Comparison of ENCODE assay signal across 10 cellular contexts in the genomic region with DNA sequence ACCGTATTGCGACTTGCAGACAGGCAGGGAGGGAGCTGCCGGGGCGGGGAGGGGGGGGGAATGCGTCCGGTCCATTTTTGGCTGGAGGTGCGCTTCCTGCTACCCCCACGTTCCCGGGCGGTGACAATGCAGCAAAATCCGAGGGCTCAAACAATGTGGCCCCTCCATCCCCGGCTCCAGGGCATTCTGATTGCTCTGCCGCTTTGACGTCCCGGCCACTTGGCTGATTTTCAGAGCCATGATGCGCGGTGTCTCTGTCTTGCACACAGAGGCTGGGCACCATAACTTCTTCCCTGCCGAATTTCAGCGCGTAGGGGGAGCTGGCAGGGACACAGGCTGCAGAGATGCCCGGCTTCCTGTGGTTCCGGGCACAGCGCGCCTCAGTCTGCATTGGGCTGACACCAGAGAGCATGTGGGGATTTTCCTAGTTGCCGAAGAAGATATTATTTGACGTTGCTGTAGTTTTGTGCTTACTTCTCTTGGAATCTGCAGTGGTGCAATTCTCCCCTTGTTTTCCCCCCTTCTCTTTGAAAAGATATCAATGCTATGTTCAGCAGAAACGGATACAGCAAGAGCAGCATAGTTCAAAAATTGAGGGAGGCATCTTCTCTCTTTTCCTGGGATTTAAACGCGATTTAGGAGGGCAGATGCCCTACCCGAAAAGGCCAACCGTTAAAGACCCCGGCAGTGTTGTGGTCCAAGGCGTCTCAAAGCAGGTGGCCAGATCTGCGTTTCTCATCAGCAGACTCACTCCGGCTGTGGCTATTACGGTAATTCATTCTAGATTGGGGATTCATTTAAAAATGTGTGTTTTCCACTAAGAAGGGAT. TPM values are rescaled to one million over a fixed set of nuclear protein-coding genes. Genes with fewer than 3 reads are reported as not detected.
DNase-seq lines count a peak whose midpoint lies in the region; ATAC-seq and TF ChIP-seq lines count a peak whose summit lies in the region.
"Had no signal": no experiment of that assay in that cellular context is flagged by ENCODE, and none has a peak within 500 bp of the region (broad histone marks: within the 10 kb centered on the region; RNA-seq: fewer than 3 reads in every experiment).

No MANE protein-coding gene starts in this region.

- intact Hi-C loops in activated CD4-positive, alpha-beta memory T cell treated with anti-CD3 and anti-CD28 coated beads for 36 hours (cut with micrococcal nuclease) = no loop called here

- peaks cover 6% of the 10 kb centered on the region for H3K4me1 Mint-ChIP-seq in activated CD4-positive, alpha-beta memory T cell treated with anti-CD3 and anti-CD28 coated beads for 36 hours (ENCODE audit: low read depth)
- H3K4me1 Mint-ChIP-seq in activated CD4-positive, alpha-beta memory T cell treated with anti-CD3 and anti-CD28 coated beads, Interleukin-2, amount 10 ng/mL, durations not matched to agents 7 days and 5 days = peaks cover 3% of the 10 kb centered on the region

- no peak overlapping the region for H3K27ac Mint-ChIP-seq in activated CD4-positive, alpha-beta memory T cell treated with anti-CD3 and anti-CD28 coated beads for 36 hours
- H3K27ac Mint-ChIP-seq in activated CD4-positive, alpha-beta memory T cell treated with anti-CD3 and anti-CD28 coated beads, Interleukin-2, amount 10 ng/mL, durations not matched to agents 7 days and 5 days = no peak overlapping the region
- H3K27ac Mint-ChIP-seq: activated naive CD4-positive, alpha-beta T cell treated with anti-CD3 and anti-CD28 coated beads, Interleukin-2, amount 50 U/mL, for 72 hours had no signal

- CTCF ChIA-PET in activated CD4-positive, alpha-beta memory T cell treated with anti-CD3 and anti-CD28 coated beads for 36 hours (lab: Charles Lee) = no interaction called here
- CTCF ChIA-PET in activated CD4-positive, alpha-beta memory T cell treated with anti-CD3 and anti-CD28 coated beads, Interleukin-2, amount 10 ng/mL, durations not matched to agents 7 days and 5 days (lab: Charles Lee) = no interaction called here

- H3K27ac ChIP-seq in thoracic aorta = no peak overlapping the region

- peaks cover 40% of the 10 kb centered on the region for H3K4me1 ChIP-seq in adipocyte (ENCODE audit: control insufficient read depth, insufficient read depth, low read length)
- peaks cover 10 to 28% of the 10 kb centered on the region in 2 donors for H3K4me1 ChIP-seq in thoracic aorta (ENCODE audit: control insufficient read depth in 1 of 2, low read depth in 2 of 2)

- peak; percentile 13 for DNase-seq in activated CD4-positive, alpha-beta memory T cell treated with anti-CD3 and anti-CD28 coated beads for 36 hours
- DNase-seq in activated CD4-positive, alpha-beta memory T cell treated with anti-CD3 and anti-CD28 coated beads, Interleukin-2, amount 10 ng/mL, durations not matched to agents 7 days and 5 days = no peak
- DNase-seq in adipocyte (ENCODE audit: low read depth) (peak; percentile 41), iPS-NIHi11 (ENCODE audit: low spot score) (peak; percentile 14), thoracic aorta (ENCODE audit: low spot score) (no peak), DMS153 (lab: John Stamatoyannopoulos, UW) (no peak), NCI-H1092 (lab: John Stamatoyannopoulos, UW) (no peak), NOMO-1 (lab: John Stamatoyannopoulos, UW; ENCODE audit: unreplicated experiment in 2 of 2) (no peak)

- peak overlapping the region; percentile 82 for H3K4me3 ChIP-seq in adipocyte (ENCODE audit: low read length)
- peak overlapping the region; percentile 60 for H3K4me3 ChIP-seq in thoracic aorta

- ATAC-seq in thoracic aorta (ENCODE audit: insufficient number of reproducible peaks, low FRiP score, low read depth) = no peak
- ATAC-seq: HCT116 had no signal

- H3K9me3 ChIP-seq in adipocyte (ENCODE audit: control insufficient read depth, low read length) (no peaks in the 10 kb centered on the region), thoracic aorta (no peaks in the 10 kb centered on the region)

- no peak overlapping the region for H3K4me3 Mint-ChIP-seq in activated CD4-positive, alpha-beta memory T cell treated with anti-CD3 and anti-CD28 coated beads for 36 hours
- no peak overlapping the region for H3K4me3 Mint-ChIP-seq in activated CD4-positive, alpha-beta memory T cell treated with anti-CD3 and anti-CD28 coated beads, Interleukin-2, amount 10 ng/mL, durations not matched to agents 7 days and 5 days

- no peaks in the 10 kb centered on the region for H3K27me3 ChIP-seq in adipocyte (replicated peaks; ENCODE audit: control insufficient read depth, insufficient read depth, low read length)
- H3K27me3 ChIP-seq in thoracic aorta (replicated peaks; ENCODE audit: insufficient read depth) = no peaks in the 10 kb centered on the region

- TF ChIP-seq CTCF in thoracic aorta (IDR thresholded peaks at IDR 0.05) = no peak

- H3K36me3 Mint-ChIP-seq in activated CD4-positive, alpha-beta memory T cell treated with anti-CD3 and anti-CD28 coated beads for 36 hours = no peaks in the 10 kb centered on the region
- no peaks in the 10 kb centered on the region for H3K36me3 Mint-ChIP-seq in activated CD4-positive, alpha-beta memory T cell treated with anti-CD3 and anti-CD28 coated beads, Interleukin-2, amount 10 ng/mL, durations not matched to agents 7 days and 5 days (ENCODE audit: low read depth)

- POLR2A ChIA-PET in activated CD4-positive, alpha-beta memory T cell treated with anti-CD3 and anti-CD28 coated beads for 36 hours (lab: Charles Lee) = interaction anchor here (0.6 kb wide), 1 partner anchor 803 kb away, joined by 4 read pairs; no protein-coding TSS in a partner anchor
- POLR2A ChIA-PET in activated CD4-positive, alpha-beta memory T cell treated with anti-CD3 and anti-CD28 coated beads, Interleukin-2, amount 10 ng/mL, durations not matched to agents 7 days and 5 days (lab: Charles Lee) = no interaction called here

- peaks cover 58% of the 10 kb centered on the region for H3K27me3 Mint-ChIP-seq in activated CD4-positive, alpha-beta memory T cell treated with anti-CD3 and anti-CD28 coated beads for 36 hours
- peaks cover 71% of the 10 kb centered on the region for H3K27me3 Mint-ChIP-seq in activated CD4-positive, alpha-beta memory T cell treated with anti-CD3 and anti-CD28 coated beads, Interleukin-2, amount 10 ng/mL, durations not matched to agents 7 days and 5 days

- H3K9ac ChIP-seq in adipocyte (ENCODE audit: low read length) = peak overlapping the region; percentile 71

- H3K36me3 ChIP-seq in adipocyte (ENCODE audit: control insufficient read depth, insufficient read depth, low read length, severe bottlenecking) (no peaks in the 10 kb centered on the region), thoracic aorta (no peaks in the 10 kb centered on the region)

- H3K9me3 Mint-ChIP-seq in activated CD4-positive, alpha-beta memory T cell treated with anti-CD3 and anti-CD28 coated beads for 36 hours = no peaks in the 10 kb centered on the region
- no peaks in the 10 kb centered on the region for H3K9me3 Mint-ChIP-seq in activated CD4-positive, alpha-beta memory T cell treated with anti-CD3 and anti-CD28 coated beads, Interleukin-2, amount 10 ng/mL, durations not matched to agents 7 days and 5 days
- H3K9me3 Mint-ChIP-seq: activated naive CD4-positive, alpha-beta T cell treated with anti-CD3 and anti-CD28 coated beads, Interleukin-2, amount 50 U/mL, for 72 hours had no signal

RNA-seq across cellular contexts. Expression of a gene that starts 1.4 kb away (rescaled TPM):
- total RNA-seq in activated CD4-positive, alpha-beta memory T cell treated with anti-CD3 and anti-CD28 coated beads for 36 hours = not detected
- total RNA-seq in activated CD4-positive, alpha-beta memory T cell treated with anti-CD3 and anti-CD28 coated beads, Interleukin-2, amount 10 ng/mL, durations not matched to agents 7 days and 5 days = not detected
- total RNA-seq in thoracic aorta = 1 to 10 TPM in 1 of 2 donors, under 1 TPM in 1; 0.28 to 2.3 TPM
- total RNA-seq: activated naive CD4-positive, alpha-beta T cell treated with anti-CD3 and anti-CD28 coated beads, Interleukin-2, amount 50 U/mL, for 72 hours had no signal

Comparison
In these comparisons a context has a peak if more than half of its experiments do, and no peak if none do; other contexts are left out.
1. DNase-seq: peak in activated CD4-positive, alpha-beta memory T cell treated with anti-CD3 and anti-CD28 coated beads for 36 hours (single experiment), adipocyte (single experiment) and iPS-NIHi11 (single experiment); none in activated CD4-positive, alpha-beta memory T cell treated with anti-CD3 and anti-CD28 coated beads, Interleukin-2, amount 10 ng/mL, durations not matched to agents 7 days and 5 days (single experiment), thoracic aorta (single experiment), DMS153 (single experiment), NCI-H1092 (single experiment) and NOMO-1 (0 of 2).